ENCODE assay signal across 18 cellular contexts in genomic region chr4:6275898-6276563, GRCh38. TPM values are rescaled to one million over a fixed set of nuclear protein-coding genes. Genes with fewer than 3 reads are reported as not detected.
DNase-seq lines count a peak whose midpoint lies in the region; ATAC-seq, FAIRE-seq and TF ChIP-seq lines count a peak whose summit lies in the region.
"Had no signal": no experiment of that assay in that cellular context is flagged by ENCODE, and none has a peak within 500 bp of the region (broad histone marks: within the 10 kb centered on the region; RNA-seq: fewer than 3 reads in every experiment).

No MANE protein-coding gene starts in this region.

- ATAC-seq in heart left ventricle (peak in 3 of 4 donors; percentile 15 to 31 (median 22)), T-helper 17 cell (no peak)
- no peak for ATAC-seq in activated CD8-positive, alpha-beta T cell treated with anti-CD3 and anti-CD28 coated beads, Interleukin-2, amount 10 ng/mL, durations not matched to agents 7 days and 5 days
- ATAC-seq: activated CD4-positive, alpha-beta T cell treated with anti-CD3 and anti-CD28 coated beads for 36 hours; left lung had no signal

- H3K4me3 ChIP-seq in heart left ventricle = peak overlapping the region in 1 of 12 donors; percentile 2
- H3K4me3 ChIP-seq: left lung had no signal

- H3K36me3 Mint-ChIP-seq in activated CD8-positive, alpha-beta T cell treated with anti-CD3 and anti-CD28 coated beads, Interleukin-2, amount 10 ng/mL, durations not matched to agents 7 days and 5 days (ENCODE audit: low read depth) = no peaks in the 10 kb centered on the region
- H3K36me3 Mint-ChIP-seq in activated CD4-positive, alpha-beta memory T cell treated with anti-CD3 and anti-CD28 coated beads, Interleukin-2, amount 10 ng/mL, durations not matched to agents 7 days and 5 days (ENCODE audit: low read depth) = no peaks in the 10 kb centered on the region
- no peaks in the 10 kb centered on the region for H3K36me3 Mint-ChIP-seq in T-helper 17 cell (ENCODE audit: low read depth)

- DNase-seq in heart left ventricle (no peak), cardiac septum (ENCODE audit: low spot score) (no peak), retina (peak; percentile 50), activated gamma-delta T cell treated with Interleukin-2 at 50 U/mL for 16 hours (no peak), T-helper 17 cell (no peak)
- DNase-seq in activated CD8-positive, alpha-beta T cell treated with anti-CD3 and anti-CD28 coated beads, Interleukin-2, amount 10 ng/mL, durations not matched to agents 7 days and 5 days = no peak
- DNase-seq in activated CD4-positive, alpha-beta memory T cell treated with anti-CD3 and anti-CD28 coated beads, Interleukin-2, amount 10 ng/mL, durations not matched to agents 7 days and 5 days = no peak
- DNase-seq: activated CD4-positive, alpha-beta T cell treated with anti-CD3 and anti-CD28 coated beads for 36 hours; CD4-positive, alpha-beta memory T cell; cerebellar nuclear complex; hippocampal formation; NCI-H1930; NCI-H69 had no signal

- TF ChIP-seq CTCF in heart left ventricle (IDR thresholded peaks at IDR 0.05) = no peak

- CTCF ChIA-PET in activated CD8-positive, alpha-beta T cell treated with anti-CD3 and anti-CD28 coated beads, Interleukin-2, amount 10 ng/mL, durations not matched to agents 7 days and 5 days (lab: Charles Lee) = interaction anchor here (0.9 to 1.3 kb wide), 2 partner anchors 12 to 51 kb away, joined by 3 read pairs; no protein-coding TSS in a partner anchor
- CTCF ChIA-PET in activated CD4-positive, alpha-beta memory T cell treated with anti-CD3 and anti-CD28 coated beads, Interleukin-2, amount 10 ng/mL, durations not matched to agents 7 days and 5 days (lab: Charles Lee) = no interaction called here

- H3K4me1 Mint-ChIP-seq in activated CD8-positive, alpha-beta T cell treated with anti-CD3 and anti-CD28 coated beads, Interleukin-2, amount 10 ng/mL, durations not matched to agents 7 days and 5 days (ENCODE audit: low read depth) = peaks cover 16% of the 10 kb centered on the region
- H3K4me1 Mint-ChIP-seq in activated CD4-positive, alpha-beta memory T cell treated with anti-CD3 and anti-CD28 coated beads, Interleukin-2, amount 10 ng/mL, durations not matched to agents 7 days and 5 days = peaks cover 16% of the 10 kb centered on the region
- H3K4me1 Mint-ChIP-seq in T-helper 17 cell = peaks cover 14% of the 10 kb centered on the region

- WGBS in heart left ventricle, 4 donors = 59 to 76% (median 65%) methylated on average over 18 to 20 of the region's 20 CpGs

- no peaks in the 10 kb centered on the region for H3K9me3 ChIP-seq in heart left ventricle
- no peaks in the 10 kb centered on the region for H3K9me3 ChIP-seq in T-helper 17 cell (ENCODE audit: control insufficient read depth, low read length, poor library complexity, severe bottlenecking)
- H3K9me3 ChIP-seq: left lung had no signal

- peak; percentile 85 for FAIRE-seq in islet of Langerhans (lab: Jason Lieb, UNC)
- FAIRE-seq: A204.1 had no signal

- H3K4me3 Mint-ChIP-seq in activated CD8-positive, alpha-beta T cell treated with anti-CD3 and anti-CD28 coated beads, Interleukin-2, amount 10 ng/mL, durations not matched to agents 7 days and 5 days = no peak overlapping the region
- H3K4me3 Mint-ChIP-seq in activated CD4-positive, alpha-beta memory T cell treated with anti-CD3 and anti-CD28 coated beads, Interleukin-2, amount 10 ng/mL, durations not matched to agents 7 days and 5 days = no peak overlapping the region
- H3K4me3 Mint-ChIP-seq in T-helper 17 cell = no peak overlapping the region
- H3K4me3 Mint-ChIP-seq: activated CD4-positive, alpha-beta T cell treated with anti-CD3 and anti-CD28 coated beads for 36 hours; CD4-positive, alpha-beta memory T cell; T-helper 1 cell treated with Interleukin-12 subunit alpha and Interleukin-12 subunit beta and Interleukin-4 antibody, amounts not matched to agents 30 μg/mL and 1 μg/mL, for 36 hours had no signal

- peaks cover 0 to 16% (median 6%) of the 10 kb centered on the region in 9 donors for H3K36me3 ChIP-seq in heart left ventricle

- POLR2A ChIA-PET in activated CD8-positive, alpha-beta T cell treated with anti-CD3 and anti-CD28 coated beads, Interleukin-2, amount 10 ng/mL, durations not matched to agents 7 days and 5 days (lab: Charles Lee) = no interaction called here
- POLR2A ChIA-PET in activated CD4-positive, alpha-beta memory T cell treated with anti-CD3 and anti-CD28 coated beads, Interleukin-2, amount 10 ng/mL, durations not matched to agents 7 days and 5 days (lab: Charles Lee) = no interaction called here

- no peak for TF ChIP-seq POLR2A in heart left ventricle (IDR thresholded peaks at IDR 0.05)

- no peaks in the 10 kb centered on the region for H3K27me3 ChIP-seq in heart left ventricle

- peaks cover 20% of the 10 kb centered on the region for H3K27me3 Mint-ChIP-seq in activated CD8-positive, alpha-beta T cell treated with anti-CD3 and anti-CD28 coated beads, Interleukin-2, amount 10 ng/mL, durations not matched to agents 7 days and 5 days (ENCODE audit: low read depth)
- peaks cover 29% of the 10 kb centered on the region for H3K27me3 Mint-ChIP-seq in activated CD4-positive, alpha-beta memory T cell treated with anti-CD3 and anti-CD28 coated beads, Interleukin-2, amount 10 ng/mL, durations not matched to agents 7 days and 5 days
- H3K27me3 Mint-ChIP-seq in T-helper 17 cell = peaks cover 7% of the 10 kb centered on the region
- H3K27me3 Mint-ChIP-seq: activated CD4-positive, alpha-beta T cell treated with anti-CD3 and anti-CD28 coated beads for 36 hours; CD4-positive, alpha-beta memory T cell had no signal

- intact Hi-C loops in heart left ventricle (cut with DNase I) = no loop called here
- intact Hi-C loops in cardiac septum (cut with DNase I) = no loop called here

- H3K9me3 Mint-ChIP-seq in activated CD8-positive, alpha-beta T cell treated with anti-CD3 and anti-CD28 coated beads, Interleukin-2, amount 10 ng/mL, durations not matched to agents 7 days and 5 days (ENCODE audit: insufficient read depth) = no peaks in the 10 kb centered on the region
- no peaks in the 10 kb centered on the region for H3K9me3 Mint-ChIP-seq in activated CD4-positive, alpha-beta memory T cell treated with anti-CD3 and anti-CD28 coated beads, Interleukin-2, amount 10 ng/mL, durations not matched to agents 7 days and 5 days
- H3K9me3 Mint-ChIP-seq: CD4-positive, alpha-beta memory T cell; T-helper 1 cell treated with Interleukin-12 subunit alpha and Interleukin-12 subunit beta and Interleukin-4 antibody, amounts not matched to agents 30 μg/mL and 1 μg/mL, for 36 hours had no signal

- H3K27ac Mint-ChIP-seq in activated CD8-positive, alpha-beta T cell treated with anti-CD3 and anti-CD28 coated beads, Interleukin-2, amount 10 ng/mL, durations not matched to agents 7 days and 5 days = no peak overlapping the region
- no peak overlapping the region for H3K27ac Mint-ChIP-seq in activated CD4-positive, alpha-beta memory T cell treated with anti-CD3 and anti-CD28 coated beads, Interleukin-2, amount 10 ng/mL, durations not matched to agents 7 days and 5 days
- no peak overlapping the region for H3K27ac Mint-ChIP-seq in T-helper 17 cell
- H3K27ac Mint-ChIP-seq: activated CD4-positive, alpha-beta T cell treated with anti-CD3 and anti-CD28 coated beads for 36 hours; CD4-positive, alpha-beta memory T cell; T-helper 1 cell treated with Interleukin-12 subunit alpha and Interleukin-12 subunit beta and Interleukin-4 antibody, amounts not matched to agents 30 μg/mL and 1 μg/mL, for 36 hours had no signal

- peaks cover 18 to 100% (median 82%) of the 10 kb centered on the region in 12 donors for H3K4me1 ChIP-seq in heart left ventricle

- H3K27ac ChIP-seq in heart left ventricle = peak overlapping the region in 11 of 12 donors; percentile 76 to 90 (median 83)
- H3K27ac ChIP-seq: epithelial cell of prostate had no signal

RNA-seq across cellular contexts. Expression of gene WFS1, which starts 6.4 kb away (rescaled TPM):
- total RNA-seq in heart left ventricle = 100 to 1,000 TPM in 2 of 9 donors, 10 to 100 TPM in 7; 55.5 to 202 (median 74.7) TPM
- 10 to 100 TPM; 44.8 to 62.1 TPM for polyA plus RNA-seq in heart left ventricle
- total RNA-seq in cardiac septum = 48.4 TPM
- 1 to 10 TPM in 1 of 2 experiments, under 1 TPM in 1; 0.97 to 1.3 TPM for total RNA-seq in activated CD8-positive, alpha-beta T cell treated with anti-CD3 and anti-CD28 coated beads, Interleukin-2, amount 10 ng/mL, durations not matched to agents 7 days and 5 days
- total RNA-seq in activated CD4-positive, alpha-beta memory T cell treated with anti-CD3 and anti-CD28 coated beads, Interleukin-2, amount 10 ng/mL, durations not matched to agents 7 days and 5 days = 1 to 10 TPM; 2.4 to 3.5 TPM
- total RNA-seq in T-helper 17 cell = 1 to 10 TPM; 1.7 to 2.4 TPM

Comparison
In these comparisons a context has a peak if more than half of its experiments do, and no peak if none do; other contexts are left out.
1. ATAC-seq: peak in heart left ventricle (3 of 4); none in activated CD8-positive, alpha-beta T cell treated with anti-CD3 and anti-CD28 coated beads, Interleukin-2, amount 10 ng/mL, durations not matched to agents 7 days and 5 days (single experiment) and T-helper 17 cell (single experiment).
2. RNA of gene WFS1, which starts 6.4 kb away (total RNA-seq): 55.5 to 202 TPM in heart left ventricle and 48.4 TPM in cardiac septum (single experiment); 2.4 to 3.5 TPM in activated CD4-positive, alpha-beta memory T cell treated with anti-CD3 and anti-CD28 coated beads, Interleukin-2, amount 10 ng/mL, durations not matched to agents 7 days and 5 days, 1.7 to 2.4 TPM in T-helper 17 cell and 0.97 to 1.3 TPM in activated CD8-positive, alpha-beta T cell treated with anti-CD3 and anti-CD28 coated beads, Interleukin-2, amount 10 ng/mL, durations not matched to agents 7 days and 5 days; every median in the first group is over 10 times any median in the second.